In genomic region chr1:38777464-38777957, GRCh38 we compare ENCODE assay signal across 21 cellular contexts.
DNase-seq lines count a peak whose midpoint lies in the region; ATAC-seq, FAIRE-seq and TF ChIP-seq lines count a peak whose summit lies in the region.
"Had no signal": no experiment of that assay in that cellular context is flagged by ENCODE, and none has a peak within 500 bp of the region (broad histone marks: within the 10 kb centered on the region; RNA-seq: fewer than 3 reads in every experiment).

No MANE protein-coding gene starts in this region.

- no peak overlapping the region for H3K9ac ChIP-seq in BLaER1 treated with 17β-estradiol and CSF1 and Interleukin-3, amounts not matched to agents 10 nM and 100 nM
- no peak overlapping the region for H3K9ac ChIP-seq in H1 (replicated peaks in 1 of 4; ENCODE audit: extremely low read depth in 1 of 4, low read depth in 3 of 4, low read length in 3 of 4)

- no peak for TF ChIP-seq EP300 in H1 (IDR thresholded peaks at IDR 0.05; ENCODE audit: borderline replicate concordance in 1 of 2, low read depth in 2 of 2, low read length in 2 of 2)

- H3K4me3 ChIP-seq in A673 (ENCODE audit: low read depth, low read length, poor library complexity, severe bottlenecking) (no peak overlapping the region), H1 (ENCODE audit: extremely low read depth in 1 of 4, insufficient read depth in 2 of 4, low read depth in 3 of 4, low read length in 4 of 4) (no peak overlapping the region)
- H3K4me3 ChIP-seq in BLaER1 treated with 17β-estradiol and CSF1 and Interleukin-3, amounts not matched to agents 10 nM and 100 nM = no peak overlapping the region
- H3K4me3 ChIP-seq: HAP-1 had no signal

- FAIRE-seq in H1 (lab: Jason Lieb, UNC) = no peak
- FAIRE-seq: A204.1, G401.6, GM12892, GM19239, HepG2, HTR-8/SVneo had no signal

- intact Hi-C loops in A673 (cut with micrococcal nuclease; ENCODE audit: unreplicated experiment) = no loop called here

- WGBS in H1 (ENCODE audit: extremely low coverage in 1 of 2, insufficient coverage in 1 of 2, insufficient read length in 1 of 2, insufficient replicate concordance in 2 of 2, low coverage in 1 of 2, low lambda C conversion rate in 2 of 2, missing lambda C conversion rate in 1 of 2), 2 experiments = 86% methylated on average over 6 of the region's 6 CpGs; no CpG with 5 or more reads in 1 of the 2 experiments

- no peaks in the 10 kb centered on the region for H3K79me2 ChIP-seq in H1 (ENCODE audit: control insufficient read depth in 1 of 2, insufficient read depth in 2 of 2, low read length in 2 of 2)

- no peaks in the 10 kb centered on the region for H3K23me2 ChIP-seq in H1 (ENCODE audit: low read depth, low read length)

- H3K4ac ChIP-seq in H1 (replicated peaks; ENCODE audit: insufficient read length, low read depth, low read length) = no peak overlapping the region

- POLR2A ChIA-PET in A673 (lab: Charles Lee; ENCODE audit: low non-redundant PET) (no interaction called here), H1 (lab: Charles Lee; ENCODE audit: partially characterized antibody) (interaction anchor here (0.7 to 1.1 kb wide), 3 partner anchors 10 to 273 kb away, joined by 3 to 6 read pairs (median 3); no protein-coding TSS in a partner anchor)

- H3K36me3 ChIP-seq in A673 (ENCODE audit: insufficient read depth, low read length, poor library complexity, severe bottlenecking) (no peaks in the 10 kb centered on the region), H1 (ENCODE audit: control insufficient read depth in 2 of 4, insufficient read depth in 4 of 4, low read length in 3 of 4) (no peaks in the 10 kb centered on the region)
- H3K36me3 ChIP-seq in BLaER1 treated with 17β-estradiol and CSF1 and Interleukin-3, amounts not matched to agents 10 nM and 100 nM = no peaks in the 10 kb centered on the region
- H3K36me3 ChIP-seq: BE2C, HAP-1 had no signal

- no peak overlapping the region for H2BK12ac ChIP-seq in H1 (ENCODE audit: low read depth, low read length)

- TF ChIP-seq POLR2A in H1 (IDR thresholded peaks at IDR 0.05; ENCODE audit: control extremely low read depth in 1 of 2, low read depth in 2 of 2, low read length in 2 of 2) = no peak

- H4K5ac ChIP-seq in H1 (ENCODE audit: insufficient read length, low read depth, low read length) = no peak overlapping the region

- H2BK5ac ChIP-seq in H1 (ENCODE audit: low read depth, low read length) = no peak overlapping the region

- no peak overlapping the region for H3K14ac ChIP-seq in H1 (ENCODE audit: insufficient read length)

- H3K9me3 ChIP-seq in A673 (ENCODE audit: low read depth, low read length, poor library complexity, severe bottlenecking) (no peaks in the 10 kb centered on the region), H1 (ENCODE audit: insufficient read depth in 2 of 2, low read depth in 1 of 2, low read length in 1 of 2) (no peaks in the 10 kb centered on the region)
- H3K9me3 ChIP-seq in BLaER1 treated with 17β-estradiol and CSF1 and Interleukin-3, amounts not matched to agents 10 nM and 100 nM (replicated peaks in 1 of 11) = no peaks in the 10 kb centered on the region
- H3K9me3 ChIP-seq: BE2C, Caco-2, HAP-1 had no signal

- no peaks in the 10 kb centered on the region for H4K20me1 ChIP-seq in BLaER1 treated with 17β-estradiol and CSF1 and Interleukin-3, amounts not matched to agents 10 nM and 100 nM
- no peaks in the 10 kb centered on the region for H4K20me1 ChIP-seq in H1 (replicated peaks in 1 of 2; ENCODE audit: control insufficient read depth in 1 of 2, insufficient read depth in 2 of 2, low read length in 2 of 2)

- no peak overlapping the region for H3K23ac ChIP-seq in H1 (ENCODE audit: insufficient read length)

- H2AK5ac ChIP-seq in H1 (ENCODE audit: low read depth, low read length) = no peak overlapping the region

- H3K27ac ChIP-seq in A673 (ENCODE audit: low read depth, low read length, poor library complexity, severe bottlenecking) (no peak overlapping the region), H1 (ENCODE audit: low read depth, low read length) (no peak overlapping the region), substantia nigra (ENCODE audit: low read depth, low read length, poor library complexity, severe bottlenecking) (no peak overlapping the region)
- peak overlapping the region in 2 of 11 experiments; percentile 18 to 49; a peak in 3 of 22 replicates for H3K27ac ChIP-seq in BLaER1 treated with 17β-estradiol and CSF1 and Interleukin-3, amounts not matched to agents 10 nM and 100 nM

- no peak overlapping the region for H3K56ac ChIP-seq in H1 (replicated peaks; ENCODE audit: insufficient read length, low read depth, low read length)

- H3K4me1 ChIP-seq in A673 (ENCODE audit: insufficient read depth, low read length, poor library complexity, severe bottlenecking) = no peaks in the 10 kb centered on the region
- peaks cover 25 to 93% (median 71%) of the 10 kb centered on the region in 10 experiments for H3K4me1 ChIP-seq in BLaER1 treated with 17β-estradiol and CSF1 and Interleukin-3, amounts not matched to agents 10 nM and 100 nM
- no peaks in the 10 kb centered on the region; a peak in 2 of 7 replicates for H3K4me1 ChIP-seq in H1 (replicated peaks in 1 of 4; ENCODE audit: control insufficient read depth in 3 of 4, insufficient read depth in 4 of 4, low read length in 3 of 4)
- H3K4me1 ChIP-seq: BE2C, Caco-2, HAP-1 had no signal

- TF ChIP-seq CTCF in A673 (conservative IDR thresholded peaks at IDR 0.05; ENCODE audit: low read depth, low read length) (no peak), H1 (IDR thresholded peaks at IDR 0.05; ENCODE audit: control extremely low read depth in 1 of 3, insufficient read depth in 1 of 3, low read depth in 1 of 3, low read length in 3 of 3) (no peak)

- H3K27me3 ChIP-seq in A673 (replicated peaks; ENCODE audit: insufficient read depth, low read depth, low read length, poor library complexity) = no peaks in the 10 kb centered on the region
- no peaks in the 10 kb centered on the region for H3K27me3 ChIP-seq in BLaER1 treated with 17β-estradiol and CSF1 and Interleukin-3, amounts not matched to agents 10 nM and 100 nM
- H3K27me3 ChIP-seq in H1 (replicated peaks in 1 of 4; ENCODE audit: control insufficient read depth in 3 of 4, extremely low read depth in 1 of 4, insufficient read depth in 3 of 4, low read length in 3 of 4) = no peaks in the 10 kb centered on the region
- H3K27me3 ChIP-seq: BE2C had no signal

- ATAC-seq in GM18520 (IDR thresholded peaks at IDR 0.05; ENCODE audit: unreplicated experiment) = no peak
- ATAC-seq: HepG2 had no signal

- no peak overlapping the region for H3K18ac ChIP-seq in H1 (ENCODE audit: extremely low read depth, low read length)

- DNase-seq in A673 (ENCODE audit: low spot score) = peak; percentile 23
- peak; percentile 25 for DNase-seq in OCI-M1 (lab: John Stamatoyannopoulos, UW)
- no peak for DNase-seq in H1 (ENCODE audit: low read depth in 1 of 2, low spot score in 2 of 2)
- DNase-seq in DMS 273 (lab: John Stamatoyannopoulos, UW; ENCODE audit: unreplicated experiment) = no peak
- no peak for DNase-seq in substantia nigra (lab: John Stamatoyannopoulos, UW)
- DNase-seq: BE2C; Caco-2; CD8-positive, alpha-beta memory T cell; DMS79 treated with DMSO at 0.1 percent for 48 hours; EL; GOT3; HFFc6 had no signal

- BruUV-seq in A673 (replicated peaks; lab: Mats Ljungman, UMichigan) = no TSS peak

- no peak overlapping the region for H2AFZ ChIP-seq in H1 (ENCODE audit: low read length)

- no peak overlapping the region for H2BK15ac ChIP-seq in H1 (ENCODE audit: low read length)

- peak overlapping the region in 9 of 11 experiments; percentile 36 to 78 (median 64); a peak in 13 of 22 replicates for H3K4me2 ChIP-seq in BLaER1 treated with 17β-estradiol and CSF1 and Interleukin-3, amounts not matched to agents 10 nM and 100 nM
- H3K4me2 ChIP-seq in H1 (ENCODE audit: insufficient read depth in 1 of 2, low read depth in 2 of 2, low read length in 2 of 2) = no peak overlapping the region

- CTCF ChIA-PET in A673 (lab: Charles Lee) (no interaction called here), H1 (lab: Charles Lee; ENCODE audit: partially characterized antibody) (interaction anchor here (0.9 to 1.9 kb wide), 3 partner anchors 11 to 169 kb away, joined by 3 to 5 read pairs (median 3); no protein-coding TSS in a partner anchor)

- H3K79me1 ChIP-seq in H1 (ENCODE audit: low read depth, low read length) = no peaks in the 10 kb centered on the region

- H2BK120ac ChIP-seq in H1 (replicated peaks; ENCODE audit: low read depth, low read length) = no peak overlapping the region

- no peak overlapping the region for H4K8ac ChIP-seq in H1 (ENCODE audit: extremely low read depth, insufficient read depth, low read length)

- 0 out of 2 replicates have a peak overlapping the region, but pooled peaks have one; percentile 3 for H2BK20ac ChIP-seq in H1 (ENCODE audit: low read length)

- no peak overlapping the region for H4K91ac ChIP-seq in H1 (replicated peaks; ENCODE audit: insufficient read length, low read length)

- TF ChIP-seq RAD21 in H1 (IDR thresholded peaks at IDR 0.05 in 1 of 2, conservative IDR thresholded peaks at IDR 0.05 in 1 of 2; ENCODE audit: low read depth in 2 of 2, low read length in 2 of 2) = no peak

TF ChIP-seq in H1, 55 proteins besides CTCF, POLR2A, EP300 and RAD21 (continues in another document):
- TF ChIP-seq CBX5 (IDR thresholded peaks at IDR 0.05; ENCODE audit: low read depth, low read length) (no peak), CTBP2 (IDR thresholded peaks at IDR 0.05; ENCODE audit: borderline replicate concordance, insufficient read depth, insufficient read length, low read length) (no peak), TBP (IDR thresholded peaks at IDR 0.05; ENCODE audit: low read depth, low read length) (no peak)

Comparison
In these comparisons a context has a peak if more than half of its experiments do, and no peak if none do; other contexts are left out.
1. DNase-seq: peak in A673 (single experiment) and OCI-M1 (single experiment); none in H1 (0 of 2), DMS 273 (single experiment) and substantia nigra (0 of 49).
2. H3K4me2 ChIP-seq: peak in BLaER1 treated with 17β-estradiol and CSF1 and Interleukin-3, amounts not matched to agents 10 nM and 100 nM (9 of 11); none in H1 (0 of 2).